ENCODE assay signal across 20 cellular contexts in the genomic region with DNA sequence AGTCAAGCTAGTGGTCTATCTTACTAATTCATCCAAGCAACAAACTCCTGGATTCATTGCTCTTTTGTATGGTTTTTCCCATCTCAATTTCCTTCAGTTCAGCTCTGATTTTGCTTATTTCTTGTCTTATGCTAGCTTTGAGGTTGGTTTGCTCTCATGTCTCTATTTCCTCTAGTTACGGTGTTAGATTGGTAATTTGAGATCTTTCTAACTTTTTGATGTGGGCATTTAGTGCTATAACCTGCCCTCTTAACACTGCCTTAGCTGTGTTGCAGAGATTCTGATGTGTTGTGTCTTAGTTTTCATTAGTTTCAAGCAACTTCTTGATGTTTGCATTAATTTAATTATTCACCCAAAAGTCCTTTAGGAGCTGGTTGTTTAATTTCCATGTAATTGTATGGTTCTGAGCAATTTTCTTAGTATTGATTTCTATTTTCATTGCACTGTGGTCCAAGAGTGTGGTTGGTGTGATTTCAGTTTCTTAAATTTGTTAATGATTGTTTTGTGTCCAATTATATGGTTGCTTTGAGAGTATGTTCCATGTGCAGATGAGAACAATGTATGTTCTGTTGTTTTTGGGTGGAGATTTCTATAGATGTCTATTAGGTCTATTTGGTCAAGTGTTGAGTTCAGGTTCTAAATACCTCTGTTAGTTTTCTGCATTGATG.
DNase-seq lines count a peak whose midpoint lies in the region; ATAC-seq lines count a peak whose summit lies in the region.
"Had no signal": no experiment of that assay in that cellular context is flagged by ENCODE, and none has a peak within 500 bp of the region (broad histone marks: within the 10 kb centered on the region; RNA-seq: fewer than 3 reads in every experiment).

No MANE protein-coding gene starts in this region.

- H3K36me3 Mint-ChIP-seq in activated T-cell treated with anti-CD3 and anti-CD28 coated beads, Interleukin-2, amount 50 U/mL, for 4 hours (ENCODE audit: insufficient read depth) = no peaks in the 10 kb centered on the region
- peaks cover 0 to 4% (median 0%) of the 10 kb centered on the region in 3 donors for H3K36me3 Mint-ChIP-seq in immature natural killer cell

- peak overlapping the region in 2 of 6 donors; percentile 9 to 24 for H3K27ac Mint-ChIP-seq in immature natural killer cell
- H3K27ac Mint-ChIP-seq: activated CD4-positive, alpha-beta T cell treated with anti-CD3 and anti-CD28 coated beads, Interleukin-2, amount 10 ng/mL, durations not matched to agents 7 days and 5 days; activated naive CD4-positive, alpha-beta T cell treated with anti-CD3 and anti-CD28 coated beads, Interleukin-2, amount 50 U/mL, for 72 hours; dendritic cell treated with granulocyte-macrophage colony-stimulating factor and Interleukin-4, amounts not matched to agents 40 ng/mL and 50 ng/mL, for 4 days had no signal

- ATAC-seq in activated T-cell treated with anti-CD3 and anti-CD28 coated beads, Interleukin-2, amount 50 U/mL, for 4 hours = no peak
- ATAC-seq in GM19468 (IDR thresholded peaks at IDR 0.05; ENCODE audit: extremely low read depth, unreplicated experiment) (peak; percentile 45), HG03196 (IDR thresholded peaks at IDR 0.05; ENCODE audit: unreplicated experiment) (peak; percentile 64)
- ATAC-seq: activated naive CD4-positive, alpha-beta T cell treated with anti-CD3 and anti-CD28 coated beads, Interleukin-2, amount 50 U/mL, for 72 hours had no signal

- no peak for DNase-seq in activated T-cell treated with anti-CD3 and anti-CD28 coated beads, Interleukin-2, amount 50 U/mL, for 4 hours
- DNase-seq in activated T-cell treated with anti-CD3 and anti-CD28 coated beads, Interleukin-2, amount 50 U/mL, for 48 hours = no peak
- DNase-seq in immature natural killer cell (peak in 2 of 3 donors; percentile 6 to 7), amniotic stem cell (lab: John Stamatoyannopoulos, UW) (no peak), NCI-H2196 (lab: John Stamatoyannopoulos, UW; ENCODE audit: unreplicated experiment) (no peak), dermis blood vessel endothelial cell (no peak)
- DNase-seq: activated CD4-positive, alpha-beta T cell treated with anti-CD3 and anti-CD28 coated beads, Interleukin-2, amount 10 ng/mL, durations not matched to agents 7 days and 5 days; BE2C; DMS 273 treated with DMSO at 0.1 percent for 48 hours; erythroblast; GF-D8; GM23248; Kasumi-1; NCI-H1105; NCI-H524; SW 1271 had no signal

- H3K4me1 Mint-ChIP-seq in activated T-cell treated with anti-CD3 and anti-CD28 coated beads, Interleukin-2, amount 50 U/mL, for 4 hours (ENCODE audit: low read depth) = peaks cover 20% of the 10 kb centered on the region
- peaks cover 7 to 15% of the 10 kb centered on the region in 2 donors for H3K4me1 Mint-ChIP-seq in immature natural killer cell

- no peaks in the 10 kb centered on the region for H3K27me3 Mint-ChIP-seq in activated T-cell treated with anti-CD3 and anti-CD28 coated beads, Interleukin-2, amount 50 U/mL, for 4 hours (ENCODE audit: low read depth)
- H3K27me3 Mint-ChIP-seq in immature natural killer cell (ENCODE audit: low read depth in 3 of 3) = peaks cover 0 to 2% (median 0%) of the 10 kb centered on the region in 3 donors
- H3K27me3 Mint-ChIP-seq: activated CD4-positive, alpha-beta T cell treated with anti-CD3 and anti-CD28 coated beads, Interleukin-2, amount 10 ng/mL, durations not matched to agents 7 days and 5 days; dendritic cell treated with granulocyte-macrophage colony-stimulating factor and Interleukin-4, amounts not matched to agents 40 ng/mL and 50 ng/mL, for 4 days had no signal

- peak overlapping the region; percentile 19 for H3K4me3 Mint-ChIP-seq in activated T-cell treated with anti-CD3 and anti-CD28 coated beads, Interleukin-2, amount 50 U/mL, for 4 hours
- peak overlapping the region; percentile 15 to 47 (median 32) for H3K4me3 Mint-ChIP-seq in immature natural killer cell
- H3K4me3 Mint-ChIP-seq: activated CD4-positive, alpha-beta T cell treated with anti-CD3 and anti-CD28 coated beads, Interleukin-2, amount 10 ng/mL, durations not matched to agents 7 days and 5 days; dendritic cell treated with granulocyte-macrophage colony-stimulating factor and Interleukin-4, amounts not matched to agents 40 ng/mL and 50 ng/mL, for 4 days had no signal

- peaks cover 12% of the 10 kb centered on the region for H3K9me3 Mint-ChIP-seq in activated T-cell treated with anti-CD3 and anti-CD28 coated beads, Interleukin-2, amount 50 U/mL, for 4 hours
- peaks cover 0 to 3% (median 0%) of the 10 kb centered on the region in 6 donors for H3K9me3 Mint-ChIP-seq in immature natural killer cell
- H3K9me3 Mint-ChIP-seq: dendritic cell treated with granulocyte-macrophage colony-stimulating factor and Interleukin-4, amounts not matched to agents 40 ng/mL and 50 ng/mL, for 4 days had no signal

Comparison
In these comparisons a context has a peak if more than half of its experiments do, and no peak if none do; other contexts are left out.
1. ATAC-seq: peak in GM19468 (single experiment) and HG03196 (single experiment); none in activated T-cell treated with anti-CD3 and anti-CD28 coated beads, Interleukin-2, amount 50 U/mL, for 4 hours (0 of 2).
2. DNase-seq: peak in immature natural killer cell (2 of 3); none in activated T-cell treated with anti-CD3 and anti-CD28 coated beads, Interleukin-2, amount 50 U/mL, for 4 hours (single experiment), activated T-cell treated with anti-CD3 and anti-CD28 coated beads, Interleukin-2, amount 50 U/mL, for 48 hours (0 of 2), amniotic stem cell (single experiment), NCI-H2196 (single experiment) and dermis blood vessel endothelial cell (single experiment).